1 cellular context compared by ENCODE assay signal in the genomic region with DNA sequence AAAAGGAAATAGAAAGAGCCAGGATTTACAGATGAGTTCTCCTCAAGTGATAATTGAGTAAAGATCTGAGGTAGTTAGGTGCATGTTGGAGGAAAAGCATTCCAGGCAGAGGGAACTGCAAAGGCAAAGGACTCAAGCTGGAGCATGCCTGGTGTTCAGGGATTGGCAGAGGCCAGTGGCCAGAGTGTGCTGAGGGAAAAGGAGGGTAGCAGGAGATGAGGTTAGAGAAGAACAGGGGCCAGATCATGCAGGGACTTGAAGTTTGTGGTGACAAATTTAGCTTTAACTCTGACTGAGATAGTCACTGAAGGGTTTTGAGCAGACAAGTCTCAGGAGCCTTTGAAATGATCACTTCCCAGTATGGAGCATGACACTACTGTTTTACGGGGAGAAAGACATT.
TF ChIP-seq lines count a peak whose summit lies in the region.

No MANE protein-coding gene starts in this region.

TF ChIP-seq in K562, 482 proteins besides CTCF, POLR2A, EP300 and RAD21:
- TF ChIP-seq, protein P1, sequence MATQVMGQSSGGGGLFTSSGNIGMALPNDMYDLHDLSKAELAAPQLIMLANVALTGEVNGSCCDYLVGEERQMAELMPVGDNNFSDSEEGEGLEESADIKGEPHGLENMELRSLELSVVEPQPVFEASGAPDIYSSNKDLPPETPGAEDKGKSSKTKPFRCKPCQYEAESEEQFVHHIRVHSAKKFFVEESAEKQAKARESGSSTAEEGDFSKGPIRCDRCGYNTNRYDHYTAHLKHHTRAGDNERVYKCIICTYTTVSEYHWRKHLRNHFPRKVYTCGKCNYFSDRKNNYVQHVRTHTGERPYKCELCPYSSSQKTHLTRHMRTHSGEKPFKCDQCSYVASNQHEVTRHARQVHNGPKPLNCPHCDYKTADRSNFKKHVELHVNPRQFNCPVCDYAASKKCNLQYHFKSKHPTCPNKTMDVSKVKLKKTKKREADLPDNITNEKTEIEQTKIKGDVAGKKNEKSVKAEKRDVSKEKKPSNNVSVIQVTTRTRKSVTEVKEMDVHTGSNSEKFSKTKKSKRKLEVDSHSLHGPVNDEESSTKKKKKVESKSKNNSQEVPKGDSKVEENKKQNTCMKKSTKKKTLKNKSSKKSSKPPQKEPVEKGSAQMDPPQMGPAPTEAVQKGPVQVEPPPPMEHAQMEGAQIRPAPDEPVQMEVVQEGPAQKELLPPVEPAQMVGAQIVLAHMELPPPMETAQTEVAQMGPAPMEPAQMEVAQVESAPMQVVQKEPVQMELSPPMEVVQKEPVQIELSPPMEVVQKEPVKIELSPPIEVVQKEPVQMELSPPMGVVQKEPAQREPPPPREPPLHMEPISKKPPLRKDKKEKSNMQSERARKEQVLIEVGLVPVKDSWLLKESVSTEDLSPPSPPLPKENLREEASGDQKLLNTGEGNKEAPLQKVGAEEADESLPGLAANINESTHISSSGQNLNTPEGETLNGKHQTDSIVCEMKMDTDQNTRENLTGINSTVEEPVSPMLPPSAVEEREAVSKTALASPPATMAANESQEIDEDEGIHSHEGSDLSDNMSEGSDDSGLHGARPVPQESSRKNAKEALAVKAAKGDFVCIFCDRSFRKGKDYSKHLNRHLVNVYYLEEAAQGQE (CRISPR knock-in tag; IDR thresholded peaks at IDR 0.05; ENCODE audit: low read depth): no peak
- no peak for TF ChIP-seq GTF2F1 (IDR thresholded peaks at IDR 0.05; ENCODE audit: low read depth, low read length)
- TF ChIP-seq NR4A1 (CRISPR knock-in tag; IDR thresholded peaks at IDR 0.05): no peak
- no peak for TF ChIP-seq NR4A1 (tag; IDR thresholded peaks at IDR 0.05)
- TF ChIP-seq, protein P2, sequence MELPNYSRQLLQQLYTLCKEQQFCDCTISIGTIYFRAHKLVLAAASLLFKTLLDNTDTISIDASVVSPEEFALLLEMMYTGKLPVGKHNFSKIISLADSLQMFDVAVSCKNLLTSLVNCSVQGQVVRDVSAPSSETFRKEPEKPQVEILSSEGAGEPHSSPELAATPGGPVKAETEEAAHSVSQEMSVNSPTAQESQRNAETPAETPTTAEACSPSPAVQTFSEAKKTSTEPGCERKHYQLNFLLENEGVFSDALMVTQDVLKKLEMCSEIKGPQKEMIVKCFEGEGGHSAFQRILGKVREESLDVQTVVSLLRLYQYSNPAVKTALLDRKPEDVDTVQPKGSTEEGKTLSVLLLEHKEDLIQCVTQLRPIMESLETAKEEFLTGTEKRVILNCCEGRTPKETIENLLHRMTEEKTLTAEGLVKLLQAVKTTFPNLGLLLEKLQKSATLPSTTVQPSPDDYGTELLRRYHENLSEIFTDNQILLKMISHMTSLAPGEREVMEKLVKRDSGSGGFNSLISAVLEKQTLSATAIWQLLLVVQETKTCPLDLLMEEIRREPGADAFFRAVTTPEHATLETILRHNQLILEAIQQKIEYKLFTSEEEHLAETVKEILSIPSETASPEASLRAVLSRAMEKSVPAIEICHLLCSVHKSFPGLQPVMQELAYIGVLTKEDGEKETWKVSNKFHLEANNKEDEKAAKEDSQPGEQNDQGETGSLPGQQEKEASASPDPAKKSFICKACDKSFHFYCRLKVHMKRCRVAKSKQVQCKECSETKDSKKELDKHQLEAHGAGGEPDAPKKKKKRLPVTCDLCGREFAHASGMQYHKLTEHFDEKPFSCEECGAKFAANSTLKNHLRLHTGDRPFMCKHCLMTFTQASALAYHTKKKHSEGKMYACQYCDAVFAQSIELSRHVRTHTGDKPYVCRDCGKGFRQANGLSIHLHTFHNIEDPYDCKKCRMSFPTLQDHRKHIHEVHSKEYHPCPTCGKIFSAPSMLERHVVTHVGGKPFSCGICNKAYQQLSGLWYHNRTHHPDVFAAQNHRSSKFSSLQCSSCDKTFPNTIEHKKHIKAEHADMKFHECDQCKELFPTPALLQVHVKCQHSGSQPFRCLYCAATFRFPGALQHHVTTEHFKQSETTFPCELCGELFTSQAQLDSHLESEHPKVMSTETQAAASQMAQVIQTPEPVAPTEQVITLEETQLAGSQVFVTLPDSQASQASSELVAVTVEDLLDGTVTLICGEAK (IDR thresholded peaks at IDR 0.05): no peak
- TF ChIP-seq, protein P2 (CRISPR knock-in tag; IDR thresholded peaks at IDR 0.05): no peak
- no peak for TF ChIP-seq BCL6 (CRISPR knock-in tag; IDR thresholded peaks at IDR 0.05)
